ENCODE assay signal across 8 cellular contexts in genomic region chr17:48597775-48598631, GRCh38. TPM values are rescaled to one million over a fixed set of nuclear protein-coding genes. Genes with fewer than 3 reads are reported as not detected.
DNase-seq lines count a peak whose midpoint lies in the region; ATAC-seq and TF ChIP-seq lines count a peak whose summit lies in the region.

No MANE protein-coding gene starts in this region.

- intact Hi-C loops in activated CD4-positive, alpha-beta T cell treated with anti-CD3 and anti-CD28 coated beads, Interleukin-2, amount 10 ng/mL, durations not matched to agents 24 days and 14 days (cut with micrococcal nuclease): loop anchor here (1.0 to 10.0 kb wide), 6 partner anchors 13 to 493 kb away; partner anchors contain the start of genes CBX1, HOXB7, PRAC1 and PRAC2
- intact Hi-C loops in dendritic cell treated with granulocyte-macrophage colony-stimulating factor and Interleukin-4, amounts not matched to agents 40 ng/mL and 50 ng/mL, for 4 days (cut with micrococcal nuclease): no loop called here

- H3K27me3 Mint-ChIP-seq in activated CD4-positive, alpha-beta T cell treated with anti-CD3 and anti-CD28 coated beads, Interleukin-2, amount 10 ng/mL, durations not matched to agents 24 days and 14 days: peaks cover 89% of the 10 kb centered on the region
- H3K27me3 Mint-ChIP-seq in dendritic cell treated with granulocyte-macrophage colony-stimulating factor and Interleukin-4, amounts not matched to agents 40 ng/mL and 50 ng/mL, for 4 days: peaks cover 100% of the 10 kb centered on the region

- ATAC-seq in HG02884 (IDR thresholded peaks at IDR 0.05; ENCODE audit: unreplicated experiment) (no peak), GM19455 (IDR thresholded peaks at IDR 0.05; ENCODE audit: unreplicated experiment) (no peak)

- H3K4me3 ChIP-seq in Peyer's patch (peak overlapping the region; percentile 36 to 65 (median 56)), muscle layer of duodenum (ENCODE audit: low read depth in 1 of 2, low read length in 2 of 2) (peak overlapping the region; percentile 60 to 74)

- peaks cover 46% of the 10 kb centered on the region for H3K4me1 Mint-ChIP-seq in activated CD4-positive, alpha-beta T cell treated with anti-CD3 and anti-CD28 coated beads, Interleukin-2, amount 10 ng/mL, durations not matched to agents 24 days and 14 days
- H3K4me1 Mint-ChIP-seq in dendritic cell treated with granulocyte-macrophage colony-stimulating factor and Interleukin-4, amounts not matched to agents 40 ng/mL and 50 ng/mL, for 4 days (ENCODE audit: low read depth): peaks cover 39% of the 10 kb centered on the region

- no peaks in the 10 kb centered on the region for H3K36me3 Mint-ChIP-seq in activated CD4-positive, alpha-beta T cell treated with anti-CD3 and anti-CD28 coated beads, Interleukin-2, amount 10 ng/mL, durations not matched to agents 24 days and 14 days (ENCODE audit: low read depth)
- H3K36me3 Mint-ChIP-seq in dendritic cell treated with granulocyte-macrophage colony-stimulating factor and Interleukin-4, amounts not matched to agents 40 ng/mL and 50 ng/mL, for 4 days (ENCODE audit: low read depth): no peaks in the 10 kb centered on the region

- H3K27ac Mint-ChIP-seq in activated CD4-positive, alpha-beta T cell treated with anti-CD3 and anti-CD28 coated beads, Interleukin-2, amount 10 ng/mL, durations not matched to agents 24 days and 14 days: peak overlapping the region; percentile 34
- H3K27ac Mint-ChIP-seq in dendritic cell treated with granulocyte-macrophage colony-stimulating factor and Interleukin-4, amounts not matched to agents 40 ng/mL and 50 ng/mL, for 4 days: peak overlapping the region; percentile 37

- peak overlapping the region; percentile 71 for H3K4me3 Mint-ChIP-seq in activated CD4-positive, alpha-beta T cell treated with anti-CD3 and anti-CD28 coated beads, Interleukin-2, amount 10 ng/mL, durations not matched to agents 24 days and 14 days
- H3K4me3 Mint-ChIP-seq in dendritic cell treated with granulocyte-macrophage colony-stimulating factor and Interleukin-4, amounts not matched to agents 40 ng/mL and 50 ng/mL, for 4 days: peak overlapping the region; percentile 69

- no peaks in the 10 kb centered on the region for H3K9me3 Mint-ChIP-seq in activated CD4-positive, alpha-beta T cell treated with anti-CD3 and anti-CD28 coated beads, Interleukin-2, amount 10 ng/mL, durations not matched to agents 24 days and 14 days
- no peaks in the 10 kb centered on the region for H3K9me3 Mint-ChIP-seq in dendritic cell treated with granulocyte-macrophage colony-stimulating factor and Interleukin-4, amounts not matched to agents 40 ng/mL and 50 ng/mL, for 4 days

- peak overlapping the region; percentile 50 to 88 (median 74) for H3K27ac ChIP-seq in Peyer's patch
- peak overlapping the region; percentile 73 for H3K27ac ChIP-seq in muscle layer of duodenum (ENCODE audit: low read length)

- peaks cover 0 to 16% (median 0%) of the 10 kb centered on the region in 3 donors for H3K36me3 ChIP-seq in Peyer's patch
- no peaks in the 10 kb centered on the region for H3K36me3 ChIP-seq in muscle layer of duodenum (ENCODE audit: control insufficient read depth in 1 of 2, insufficient read depth in 2 of 2, low read length in 2 of 2)

- H3K9me3 ChIP-seq in Peyer's patch (no peaks in the 10 kb centered on the region), muscle layer of duodenum (ENCODE audit: control insufficient read depth in 1 of 2, low read length in 2 of 2) (no peaks in the 10 kb centered on the region)

- peak; percentile 86 for DNase-seq in activated CD4-positive, alpha-beta T cell treated with anti-CD3 and anti-CD28 coated beads, Interleukin-2, amount 10 ng/mL, durations not matched to agents 24 days and 14 days
- no peak for DNase-seq in activated CD4-positive, alpha-beta T cell treated with anti-CD3 and anti-CD28 coated beads, Interleukin-2, amount 50 U/mL, for 4 hours
- DNase-seq in Peyer's patch: peak in 2 of 3 donors; percentile 87 to 90
- DNase-seq in SKM-1 treated with dmso at 0.1 percent for 144 hours (lab: John Stamatoyannopoulos, UW; ENCODE audit: unreplicated experiment): no peak

- no peak for TF ChIP-seq CTCF in Peyer's patch (IDR thresholded peaks at IDR 0.05)

- peaks cover 0 to 63% (median 18%) of the 10 kb centered on the region in 4 donors for H3K4me1 ChIP-seq in Peyer's patch
- H3K4me1 ChIP-seq in muscle layer of duodenum (ENCODE audit: control insufficient read depth in 1 of 2, insufficient read depth in 2 of 2, low read length in 2 of 2): peaks cover 11 to 37% of the 10 kb centered on the region in 2 donors

- TF ChIP-seq POLR2A in Peyer's patch (IDR thresholded peaks at IDR 0.05): peak; percentile 17 to 36

- H3K27me3 ChIP-seq in Peyer's patch (no peaks in the 10 kb centered on the region), muscle layer of duodenum (ENCODE audit: low read depth, low read length) (peaks cover 24% of the 10 kb centered on the region)

RNA-seq across cellular contexts. Expression of gene HOXB5, which starts 4.4 kb away (rescaled TPM):
- not detected in 2 replicates for total RNA-seq in activated CD4-positive, alpha-beta T cell treated with anti-CD3 and anti-CD28 coated beads, Interleukin-2, amount 10 ng/mL, durations not matched to agents 24 days and 14 days
- total RNA-seq in Peyer's patch: 10 to 100 TPM in 3 of 4 donors, 1 to 10 TPM in 1; 7.7 to 22.5 (median 15.0) TPM

RNA-seq across cellular contexts. Expression of gene HOXB6, which starts 6.8 kb away (rescaled TPM):
- total RNA-seq in activated CD4-positive, alpha-beta T cell treated with anti-CD3 and anti-CD28 coated beads, Interleukin-2, amount 10 ng/mL, durations not matched to agents 24 days and 14 days: 0.33 and 0.36 TPM in 2 replicates
- 10 to 100 TPM; 34.3 to 98.4 (median 66.7) TPM for total RNA-seq in Peyer's patch

RNA-seq across cellular contexts. Expression of gene HOXB3, which starts 8.0 kb away (rescaled TPM):
- total RNA-seq in activated CD4-positive, alpha-beta T cell treated with anti-CD3 and anti-CD28 coated beads, Interleukin-2, amount 10 ng/mL, durations not matched to agents 24 days and 14 days: 3.6 and 3.7 TPM in 2 replicates
- 10 to 100 TPM; 37.0 to 89.3 (median 65.4) TPM for total RNA-seq in Peyer's patch

RNA-seq across cellular contexts. Expression of gene HOXB7, which starts 12.8 kb away (rescaled TPM):
- 0.30 and 0.36 TPM in 2 replicates for total RNA-seq in activated CD4-positive, alpha-beta T cell treated with anti-CD3 and anti-CD28 coated beads, Interleukin-2, amount 10 ng/mL, durations not matched to agents 24 days and 14 days
- 10 to 100 TPM; 10.7 to 22.8 (median 19.0) TPM for total RNA-seq in Peyer's patch

RNA-seq across cellular contexts. Expression of gene HOXB8, which starts 17.1 kb away (rescaled TPM):
- not detected in 2 replicates for total RNA-seq in activated CD4-positive, alpha-beta T cell treated with anti-CD3 and anti-CD28 coated beads, Interleukin-2, amount 10 ng/mL, durations not matched to agents 24 days and 14 days
- 10 to 100 TPM in 3 of 4 donors, 1 to 10 TPM in 1; 1.8 to 21.2 (median 14.9) TPM for total RNA-seq in Peyer's patch

Comparison
In these comparisons a context has a peak if more than half of its experiments do, and no peak if none do; other contexts are left out.
1. DNase-seq: peak in activated CD4-positive, alpha-beta T cell treated with anti-CD3 and anti-CD28 coated beads, Interleukin-2, amount 10 ng/mL, durations not matched to agents 24 days and 14 days (single experiment) and Peyer's patch (2 of 3); none in activated CD4-positive, alpha-beta T cell treated with anti-CD3 and anti-CD28 coated beads, Interleukin-2, amount 50 U/mL, for 4 hours (0 of 2) and SKM-1 treated with dmso at 0.1 percent for 144 hours (single experiment).
2. RNA of gene HOXB6, which starts 6.8 kb away (total RNA-seq): 34.3 to 98.4 TPM in Peyer's patch; 0.33 to 0.36 TPM in activated CD4-positive, alpha-beta T cell treated with anti-CD3 and anti-CD28 coated beads, Interleukin-2, amount 10 ng/mL, durations not matched to agents 24 days and 14 days; every median in the first group is over 10 times any median in the second.